In genomic region chr7:36116347-36117200, GRCh38 we compare ENCODE assay signal across 10 cellular contexts. TPM values are rescaled to one million over a fixed set of nuclear protein-coding genes. Genes with fewer than 3 reads are reported as not detected.
DNase-seq lines count a peak whose midpoint lies in the region; ATAC-seq, FAIRE-seq and TF ChIP-seq lines count a peak whose summit lies in the region.
"Had no signal": no experiment of that assay in that cellular context is flagged by ENCODE, and none has a peak within 500 bp of the region (broad histone marks: within the 10 kb centered on the region; RNA-seq: fewer than 3 reads in every experiment).

No MANE protein-coding gene starts in this region.

- intact Hi-C loops in body of pancreas (cut with DNase I) = no loop called here

- CTCF ChIA-PET in BJ (lab: Yijun Ruan, JAX) = interaction anchor here (1.0 to 2.4 kb wide), 7 partner anchors 10 to 175 kb away, joined by 3 to 8 read pairs (median 5); no protein-coding TSS in a partner anchor

- ATAC-seq in body of pancreas = peak; percentile 48
- no peak for ATAC-seq in GM19397 (IDR thresholded peaks at IDR 0.05; ENCODE audit: unreplicated experiment)

- H3K4me1 ChIP-seq in body of pancreas = peaks cover 16% of the 10 kb centered on the region

- TF ChIP-seq POLR2A in body of pancreas (IDR thresholded peaks at IDR 0.05) = no peak

- peak; percentile 38 for FAIRE-seq in HTR-8/SVneo (lab: Jason Lieb, UNC)

- DNase-seq in BJ (ENCODE audit: low read depth) (no peak), HTR-8/SVneo (ENCODE audit: insufficient read length, low spot score) (no peak), body of pancreas (no peak), myocyte (ENCODE audit: low read depth) (peak; percentile 42), NCI-H446 treated with DMSO at 0.1 percent for 48 hours (lab: John Stamatoyannopoulos, UW) (no peak), NCI-H146 treated with DMSO at 0.1 percent for 48 hours (lab: John Stamatoyannopoulos, UW; ENCODE audit: unreplicated experiment) (no peak), NCI-H526 (lab: John Stamatoyannopoulos, UW) (no peak)
- DNase-seq: effector CD8-positive, alpha-beta T cell; SHP77 treated with DMSO at 0.1 percent for 48 hours had no signal

- WGBS in body of pancreas, 2 donors = 52 to 53% methylated on average over 5 of the region's 5 CpGs

- POLR2A ChIA-PET in BJ (lab: Charles Lee) = interaction anchor here (0.6 kb wide), 1 partner anchor 30 kb away, joined by 5 read pairs; no protein-coding TSS in a partner anchor

- H3K36me3 ChIP-seq in BJ (ENCODE audit: control insufficient read depth, insufficient read depth, low read length) (no peaks in the 10 kb centered on the region), body of pancreas (replicated peaks in 1 of 2; ENCODE audit: insufficient read depth in 1 of 2, low read depth in 2 of 2) (no peaks in the 10 kb centered on the region)

- H3K27me3 ChIP-seq in BJ (ENCODE audit: control insufficient read depth, insufficient read depth, low read length) = no peaks in the 10 kb centered on the region
- H3K27me3 ChIP-seq in body of pancreas = no peaks in the 10 kb centered on the region

- no peaks in the 10 kb centered on the region for H3K9me3 ChIP-seq in body of pancreas

- TF ChIP-seq CTCF in BJ (IDR thresholded peaks at IDR 0.05; ENCODE audit: insufficient read depth, low read depth, low read length) (no peak), body of pancreas (IDR thresholded peaks at IDR 0.05) (no peak)

- H3K27ac ChIP-seq in body of pancreas = peak overlapping the region in 3 of 4 donors; percentile 7 to 34 (median 8)

- H3K4me3 ChIP-seq in BJ (ENCODE audit: low read depth, low read length) = 0 out of 2 replicates have a peak overlapping the region, but pooled peaks have one; percentile 2
- no peak overlapping the region for H3K4me3 ChIP-seq in body of pancreas

RNA-seq across cellular contexts. Expression of gene EEPD1, which starts 36.5 kb away (rescaled TPM):
- 1.6 and 2.5 TPM in 2 replicates for polyA plus RNA-seq in BJ (2011; rRNA removed)
- polyA minus RNA-seq in BJ (2011; rRNA and poly(A)+ RNA removed) = 1.6 and 2.5 TPM in 2 replicates
- total RNA-seq in body of pancreas = 10 to 100 TPM; 13.5 to 24.1 TPM
- total RNA-seq in myocyte = 4.3 and 5.6 TPM in 2 replicates
- polyA plus RNA-seq in myocyte (2012) = 11.0 TPM
